ENCODE assay signal across 23 cellular contexts in the genomic region with DNA sequence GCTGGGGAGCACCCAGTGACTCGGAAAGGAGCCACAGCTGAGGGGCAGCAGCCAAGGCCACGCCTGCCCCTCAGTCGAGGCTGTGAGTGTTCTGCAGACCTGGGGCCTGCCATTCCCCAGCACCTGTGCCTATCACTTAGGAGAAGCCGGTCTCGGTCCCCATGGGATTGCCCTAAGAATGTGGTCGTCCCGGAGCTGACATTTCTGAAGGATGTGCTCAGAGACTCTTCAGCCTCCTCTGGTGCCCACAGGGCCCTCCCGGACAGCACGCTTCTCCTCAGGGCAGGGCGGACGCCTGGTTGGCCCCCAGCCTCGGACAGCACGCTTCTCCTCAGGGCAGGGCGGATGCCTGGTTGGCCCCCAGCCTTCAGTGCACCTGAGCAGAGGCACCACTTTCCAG.
"Had no signal": no experiment of that assay in that cellular context is flagged by ENCODE, and none has a peak within 500 bp of the region (broad histone marks: within the 10 kb centered on the region; RNA-seq: fewer than 3 reads in every experiment).

No MANE protein-coding gene starts in this region.

- H3K4me3 Mint-ChIP-seq: activated CD4-positive, alpha-beta T cell treated with anti-CD3 and anti-CD28 coated beads, Interleukin-2, amount 10 ng/mL, durations not matched to agents 24 days and 14 days; activated CD8-positive, alpha-beta memory T cell treated with anti-CD3 and anti-CD28 coated beads, Interleukin-2, amount 10 ng/mL, durations not matched to agents 7 days and 5 days; activated CD8-positive, alpha-beta T cell treated with anti-CD3 and anti-CD28 coated beads for 36 hours; activated naive CD4-positive, alpha-beta T cell treated with anti-CD3 and anti-CD28 coated beads for 36 hours; activated naive CD8-positive, alpha-beta T cell treated with anti-CD3 and anti-CD28 coated beads, Interleukin-2, amount 50 U/mL, for 24 hours; dendritic cell treated with granulocyte-macrophage colony-stimulating factor and Interleukin-4, amounts not matched to agents 40 ng/mL and 50 ng/mL, for 4 days; memory B cell; naive B cell; neural progenitor cell had no signal

- H3K9ac ChIP-seq: neural progenitor cell, SK-N-SH had no signal

- H3K27ac ChIP-seq: body of pancreas, cardiac muscle cell, foreskin keratinocyte, hepatocyte, neural progenitor cell, sigmoid colon, thoracic aorta, VCaP had no signal

- H3K9me3 Mint-ChIP-seq: activated CD4-positive, alpha-beta T cell treated with anti-CD3 and anti-CD28 coated beads, Interleukin-2, amount 10 ng/mL, durations not matched to agents 24 days and 14 days; activated CD8-positive, alpha-beta T cell treated with anti-CD3 and anti-CD28 coated beads for 36 hours; activated naive CD4-positive, alpha-beta T cell treated with anti-CD3 and anti-CD28 coated beads for 36 hours; activated naive CD8-positive, alpha-beta T cell treated with anti-CD3 and anti-CD28 coated beads, Interleukin-2, amount 50 U/mL, for 24 hours; activated T-helper 2 cell treated with anti-CD3 and anti-CD28 coated beads, Interferon-gamma antibody, Interleukin-2, Interleukin-4, amounts not matched to agents 10 μg/mL and 5 μg/mL and 100 μg/mL, durations not matched to agents 14 hours and 24 hours and 36 hours; dendritic cell treated with granulocyte-macrophage colony-stimulating factor and Interleukin-4, amounts not matched to agents 40 ng/mL and 50 ng/mL, for 4 days; memory B cell; naive B cell had no signal

- H3K9me3 ChIP-seq: body of pancreas, sigmoid colon, SK-N-SH, thoracic aorta had no signal

- H3K36me3 ChIP-seq: cardiac muscle cell, neural progenitor cell, sigmoid colon, thoracic aorta had no signal

- DNase-seq: activated CD4-positive, alpha-beta T cell treated with anti-CD3 and anti-CD28 coated beads, Interleukin-2, amount 10 ng/mL, durations not matched to agents 24 days and 14 days; activated CD8-positive, alpha-beta memory T cell treated with anti-CD3 and anti-CD28 coated beads, Interleukin-2, amount 10 ng/mL, durations not matched to agents 7 days and 5 days; activated CD8-positive, alpha-beta T cell treated with anti-CD3 and anti-CD28 coated beads for 36 hours; activated naive CD4-positive, alpha-beta T cell treated with anti-CD3 and anti-CD28 coated beads for 36 hours; activated naive CD8-positive, alpha-beta T cell treated with anti-CD3 and anti-CD28 coated beads, Interleukin-2, amount 50 U/mL, for 24 hours; activated T-cell treated with anti-CD3 and anti-CD28 coated beads for 4 hours; effector CD8-positive, alpha-beta T cell; foreskin keratinocyte; naive B cell; sigmoid colon; SK-N-SH; stimulated activated CD4-positive, alpha-beta T cell treated with anti-CD3 and anti-CD28 coated beads, Interleukin-4, amount 100 ng/mL, for 1 hour; stimulated activated naive CD4-positive, alpha-beta T cell had no signal

- H3K27me3 Mint-ChIP-seq: activated naive CD8-positive, alpha-beta T cell treated with anti-CD3 and anti-CD28 coated beads, Interleukin-2, amount 50 U/mL, for 24 hours had no signal

- H3K4me3 ChIP-seq: body of pancreas, cardiac muscle cell, hepatocyte, neural progenitor cell, sigmoid colon, thoracic aorta had no signal

- H3K27ac Mint-ChIP-seq: activated CD4-positive, alpha-beta T cell treated with anti-CD3 and anti-CD28 coated beads, Interleukin-2, amount 10 ng/mL, durations not matched to agents 24 days and 14 days; activated CD8-positive, alpha-beta memory T cell treated with anti-CD3 and anti-CD28 coated beads, Interleukin-2, amount 10 ng/mL, durations not matched to agents 7 days and 5 days; activated CD8-positive, alpha-beta T cell treated with anti-CD3 and anti-CD28 coated beads for 36 hours; activated naive CD4-positive, alpha-beta T cell treated with anti-CD3 and anti-CD28 coated beads for 36 hours; activated naive CD8-positive, alpha-beta T cell treated with anti-CD3 and anti-CD28 coated beads, Interleukin-2, amount 50 U/mL, for 24 hours; activated T-helper 2 cell treated with anti-CD3 and anti-CD28 coated beads, Interferon-gamma antibody, Interleukin-2, Interleukin-4, amounts not matched to agents 10 μg/mL and 5 μg/mL and 100 μg/mL, durations not matched to agents 14 hours and 24 hours and 36 hours; dendritic cell treated with granulocyte-macrophage colony-stimulating factor and Interleukin-4, amounts not matched to agents 40 ng/mL and 50 ng/mL, for 4 days; memory B cell; naive B cell had no signal

- H3K36me3 Mint-ChIP-seq: activated CD8-positive, alpha-beta memory T cell treated with anti-CD3 and anti-CD28 coated beads, Interleukin-2, amount 10 ng/mL, durations not matched to agents 7 days and 5 days; memory B cell; naive B cell; neural progenitor cell had no signal

- ATAC-seq: activated CD4-positive, CD25-positive, alpha-beta regulatory T cell treated with anti-CD3 and anti-CD28 coated beads, Interleukin-2, amount 50 U/mL, for 24 hours; activated CD8-positive, alpha-beta memory T cell treated with anti-CD3 and anti-CD28 coated beads, Interleukin-2, amount 10 ng/mL, durations not matched to agents 7 days and 5 days; activated CD8-positive, alpha-beta T cell treated with anti-CD3 and anti-CD28 coated beads for 36 hours; activated naive CD8-positive, alpha-beta T cell treated with anti-CD3 and anti-CD28 coated beads, Interleukin-2, amount 50 U/mL, for 24 hours; body of pancreas; foreskin keratinocyte had no signal

- H3K27me3 ChIP-seq: body of pancreas, cardiac muscle cell, foreskin keratinocyte, hepatocyte, neural progenitor cell, sigmoid colon had no signal

- H3K4me1 ChIP-seq: body of pancreas, neural progenitor cell, sigmoid colon had no signal

- H3K4me1 Mint-ChIP-seq: activated CD4-positive, alpha-beta T cell treated with anti-CD3 and anti-CD28 coated beads, Interleukin-2, amount 10 ng/mL, durations not matched to agents 24 days and 14 days; activated CD8-positive, alpha-beta memory T cell treated with anti-CD3 and anti-CD28 coated beads, Interleukin-2, amount 10 ng/mL, durations not matched to agents 7 days and 5 days; memory B cell; naive B cell had no signal
